ENCODE assay signal across 11 cellular contexts in the genomic region with DNA sequence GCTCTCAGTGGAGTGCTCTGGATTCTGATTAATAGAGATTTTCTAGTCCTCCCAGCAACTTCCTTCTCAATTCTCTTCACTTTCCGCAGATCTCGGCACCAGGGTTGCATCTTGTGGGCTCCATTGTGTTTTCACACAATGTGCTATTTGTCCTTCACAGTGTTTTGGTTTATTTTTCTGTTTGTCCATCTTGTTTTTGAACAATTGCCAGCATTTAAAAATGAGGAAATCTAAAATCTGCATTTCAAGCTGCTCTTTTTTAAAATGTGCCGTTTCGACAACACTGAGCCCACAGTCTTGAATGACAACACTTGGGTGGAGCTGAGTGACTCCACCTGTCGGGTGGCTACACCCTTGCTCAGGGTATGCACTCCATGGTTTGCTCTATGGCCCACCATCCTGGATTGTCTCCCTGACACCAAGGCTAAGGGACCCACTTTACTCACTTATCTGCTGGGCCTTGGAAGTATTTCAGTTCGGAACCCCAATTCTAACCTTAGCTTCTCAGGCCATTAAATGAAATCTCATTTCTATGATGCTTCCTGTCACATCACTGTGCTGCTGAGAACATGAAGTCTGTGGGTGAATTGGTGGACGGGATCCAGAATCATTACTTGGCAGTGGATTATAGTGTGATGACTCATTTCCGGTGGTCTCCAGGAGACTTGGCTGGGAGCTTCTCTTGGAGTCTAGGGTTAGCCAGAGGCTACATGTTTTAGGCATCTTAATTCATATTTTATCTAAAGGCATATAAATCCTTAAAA. TPM values are rescaled to one million over a fixed set of nuclear protein-coding genes. Genes with fewer than 3 reads are reported as not detected.
A peak's percentile ranks its signal among the peaks of the same experiment; 100 is the strongest.
DNase-seq lines count a peak whose midpoint lies in the region; ATAC-seq, FAIRE-seq and TF ChIP-seq lines count a peak whose summit lies in the region.
"Had no signal": no experiment of that assay in that cellular context is flagged by ENCODE, and none has a peak within 500 bp of the region (broad histone marks: within the 10 kb centered on the region; RNA-seq: fewer than 3 reads in every experiment).

No MANE protein-coding gene starts in this region.

- TF ChIP-seq CTCF in AG09309 (IDR thresholded peaks at IDR 0.05; ENCODE audit: control insufficient read depth, insufficient read depth, low read depth, low read length, missing control alignments) = no peak
- no peak for TF ChIP-seq CTCF in astrocyte (IDR thresholded peaks at IDR 0.05; ENCODE audit: insufficient read depth, low read depth, low read length)

- H3K36me3 ChIP-seq in astrocyte (ENCODE audit: insufficient read depth, low read length) = no peaks in the 10 kb centered on the region
- H3K36me3 ChIP-seq: esophagus squamous epithelium had no signal

- no peak for ATAC-seq in HG03442 (IDR thresholded peaks at IDR 0.05; ENCODE audit: unreplicated experiment)
- ATAC-seq: stimulated activated memory B cell treated with anti-CD40 and anti-IgM and Interleukin-4, amounts not matched to agents 10 μg/mL and 1 μg/mL and 100 μg/mL, for 72 hours had no signal

- peaks cover 4% of the 10 kb centered on the region for H3K4me1 Mint-ChIP-seq in astrocyte (ENCODE audit: low read depth, unreplicated experiment)
- H3K4me1 Mint-ChIP-seq: stimulated activated memory B cell treated with anti-CD40 and anti-IgM and Interleukin-4, amounts not matched to agents 10 μg/mL and 1 μg/mL and 100 μg/mL, for 72 hours had no signal

- no peaks in the 10 kb centered on the region for H3K27me3 Mint-ChIP-seq in astrocyte (ENCODE audit: low read depth, unreplicated experiment)
- H3K27me3 Mint-ChIP-seq: stimulated activated memory B cell treated with anti-CD40 and anti-IgM and Interleukin-4, amounts not matched to agents 10 μg/mL and 1 μg/mL and 100 μg/mL, for 72 hours had no signal

- no peaks in the 10 kb centered on the region for H3K79me2 ChIP-seq in astrocyte (ENCODE audit: insufficient read depth, low read length)

- H3K4me3 ChIP-seq in AG09309 (ENCODE audit: control insufficient read depth, low read depth, low read length) (no peak overlapping the region), astrocyte (ENCODE audit: insufficient read depth, low read depth, low read length) (peak overlapping the region; percentile 38)
- H3K4me3 ChIP-seq: esophagus squamous epithelium had no signal

- in situ Hi-C loops in KBM-7 (cut with MboI; ENCODE audit: low pct_unique_long_range_greater_than_20kb, low sequenced_read_pairs) = no loop called here

- FAIRE-seq in astrocyte (lab: Jason Lieb, UNC) = no peak

- H3K9me3 Mint-ChIP-seq in astrocyte (ENCODE audit: unreplicated experiment) = no peaks in the 10 kb centered on the region
- H3K9me3 Mint-ChIP-seq: stimulated activated memory B cell treated with anti-CD40 and anti-IgM and Interleukin-4, amounts not matched to agents 10 μg/mL and 1 μg/mL and 100 μg/mL, for 72 hours had no signal

- peaks cover 14% of the 10 kb centered on the region for H3K4me1 ChIP-seq in astrocyte (ENCODE audit: insufficient read depth, low read length)
- H3K4me1 ChIP-seq: esophagus squamous epithelium had no signal

- no peak overlapping the region for H2AFZ ChIP-seq in astrocyte (ENCODE audit: low read depth, low read length)

- peak overlapping the region; percentile 34 for H3K27ac ChIP-seq in astrocyte (ENCODE audit: low read depth, low read length)
- H3K27ac ChIP-seq: esophagus squamous epithelium had no signal

- H3K27ac Mint-ChIP-seq in astrocyte (ENCODE audit: unreplicated experiment) = no peak overlapping the region
- H3K27ac Mint-ChIP-seq: stimulated activated memory B cell treated with anti-CD40 and anti-IgM and Interleukin-4, amounts not matched to agents 10 μg/mL and 1 μg/mL and 100 μg/mL, for 72 hours had no signal

- no peaks in the 10 kb centered on the region for H3K9me3 ChIP-seq in astrocyte (ENCODE audit: insufficient read depth, low read depth, low read length)
- H3K9me3 ChIP-seq: esophagus squamous epithelium had no signal

- H3K4me2 ChIP-seq in astrocyte (ENCODE audit: low read length) = peak overlapping the region; percentile 80

- DNase-seq in AG09309 (ENCODE audit: low read depth) = peak; percentile 1
- DNase-seq in KBM-7 = peak; percentile 41
- peak; percentile 87 for DNase-seq in astrocyte (ENCODE audit: low read depth)
- DNase-seq in kidney tubule cell (ENCODE audit: low spot score) = peak; percentile 75
- DNase-seq in GM19240 (ENCODE audit: insufficient read length, low spot score) = no peak
- no peak for DNase-seq in NCI-H1436 (lab: John Stamatoyannopoulos, UW)
- DNase-seq in GF-D8 (lab: John Stamatoyannopoulos, UW) = no peak
- DNase-seq: esophagus squamous epithelium had no signal

- no peaks in the 10 kb centered on the region for H4K20me1 ChIP-seq in astrocyte (ENCODE audit: insufficient read depth, low read length)

- no peaks in the 10 kb centered on the region for H3K27me3 ChIP-seq in astrocyte (ENCODE audit: insufficient read depth, low read length)
- H3K27me3 ChIP-seq: esophagus squamous epithelium had no signal

- no peak overlapping the region for H3K4me3 Mint-ChIP-seq in astrocyte (ENCODE audit: unreplicated experiment)
- H3K4me3 Mint-ChIP-seq: stimulated activated memory B cell treated with anti-CD40 and anti-IgM and Interleukin-4, amounts not matched to agents 10 μg/mL and 1 μg/mL and 100 μg/mL, for 72 hours had no signal

- H3K36me3 Mint-ChIP-seq in astrocyte (ENCODE audit: low read depth, unreplicated experiment) = no peaks in the 10 kb centered on the region
- H3K36me3 Mint-ChIP-seq: stimulated activated memory B cell treated with anti-CD40 and anti-IgM and Interleukin-4, amounts not matched to agents 10 μg/mL and 1 μg/mL and 100 μg/mL, for 72 hours had no signal

- H3K9ac ChIP-seq in astrocyte (ENCODE audit: low read length) = no peak overlapping the region

RNA-seq across cellular contexts. Expression of a gene that starts 3.4 kb away (rescaled TPM):
- 0.20 and 0.26 TPM in 2 replicates for total RNA-seq in astrocyte
- total RNA-seq: esophagus squamous epithelium, omental fat pad had no signal

Comparison
In these comparisons a context has a peak if more than half of its experiments do, and no peak if none do; other contexts are left out.
1. DNase-seq: peak in AG09309 (single experiment), KBM-7 (single experiment), astrocyte (single experiment) and kidney tubule cell (single experiment); none in GM19240 (single experiment), NCI-H1436 (single experiment) and GF-D8 (single experiment).